Comparison of ENCODE assay signal across 14 cellular contexts in genomic region chr4:185398618-185399017, GRCh38. TPM values are rescaled to one million over a fixed set of nuclear protein-coding genes. Genes with fewer than 3 reads are reported as not detected.
DNase-seq lines count a peak whose midpoint lies in the region; ATAC-seq, FAIRE-seq and TF ChIP-seq lines count a peak whose summit lies in the region.
"Had no signal": no experiment of that assay in that cellular context is flagged by ENCODE, and none has a peak within 500 bp of the region (broad histone marks: within the 10 kb centered on the region; RNA-seq: fewer than 3 reads in every experiment).

No MANE protein-coding gene starts in this region.

- H3K9me1 ChIP-seq in endothelial cell of umbilical vein (replicated peaks; ENCODE audit: control insufficient read depth, extremely low read depth, insufficient read depth, low read length), result no peaks in the 10 kb centered on the region

- H3K79me2 ChIP-seq in OCI-LY7 (ENCODE audit: insufficient read depth, low read depth, low read length), result peaks cover 6% of the 10 kb centered on the region; the same call in 1 of the 2 replicates
- no peaks in the 10 kb centered on the region for H3K79me2 ChIP-seq in endothelial cell of umbilical vein (ENCODE audit: control insufficient read depth, insufficient read depth, low read length)

- intact Hi-C loops in activated CD4-positive, alpha-beta T cell treated with anti-CD3 and anti-CD28 coated beads, Interleukin-2, amount 10 ng/mL, durations not matched to agents 24 days and 14 days (cut with micrococcal nuclease), result loop anchor here (5.0 to 10.0 kb wide), 4 partner anchors 256 to 1164 kb away; partner anchors contain the start of genes ACSL1 and SLC25A4
- intact Hi-C loops in OCI-LY7 (cut with micrococcal nuclease; ENCODE audit: unreplicated experiment) (loop anchor here (5.0 to 10.0 kb wide), 2 partner anchors 91 to 584 kb away; no protein-coding TSS in a partner anchor), endothelial cell of umbilical vein (cut with micrococcal nuclease) (loop anchor here (1.0 to 5.0 kb wide), 3 partner anchors 114 to 639 kb away; no protein-coding TSS in a partner anchor)

- H3K27me3 ChIP-seq in endothelial cell of umbilical vein (ENCODE audit: control insufficient read depth in 2 of 2, insufficient read depth in 2 of 2, low read length in 2 of 2), result no peaks in the 10 kb centered on the region
- H3K27me3 ChIP-seq: right atrium auricular region had no signal

- H3K9me3 ChIP-seq in OCI-LY7 (ENCODE audit: low read length), result no peaks in the 10 kb centered on the region
- H3K9me3 ChIP-seq in endothelial cell of umbilical vein (replicated peaks; ENCODE audit: control insufficient read depth, insufficient read depth, low read length), result no peaks in the 10 kb centered on the region
- H3K9me3 ChIP-seq: right atrium auricular region had no signal

- no peak for FAIRE-seq in endothelial cell of umbilical vein (lab: Jason Lieb, UNC)

- peaks cover 46% of the 10 kb centered on the region for H3K36me3 Mint-ChIP-seq in activated CD4-positive, alpha-beta T cell treated with anti-CD3 and anti-CD28 coated beads, Interleukin-2, amount 10 ng/mL, durations not matched to agents 24 days and 14 days (ENCODE audit: low read depth)
- peaks cover 22% of the 10 kb centered on the region for H3K36me3 Mint-ChIP-seq in stimulated activated memory B cell treated with anti-CD40 and anti-IgM and Interleukin-4, amounts not matched to agents 10 μg/mL and 1 μg/mL and 100 μg/mL, for 72 hours
- H3K36me3 Mint-ChIP-seq: natural killer cell had no signal

- TF ChIP-seq CTCF in OCI-LY7 (conservative IDR thresholded peaks at IDR 0.05; ENCODE audit: low read length) (no peak), endothelial cell of umbilical vein (IDR thresholded peaks at IDR 0.05; ENCODE audit: extremely low read depth in 1 of 2, insufficient read depth in 1 of 2, low read depth in 1 of 2, low read length in 2 of 2) (no peak)

- H3K27ac ChIP-seq in OCI-LY7 (ENCODE audit: low read depth, low read length, poor library complexity, severe bottlenecking), result no peak overlapping the region
- no peak overlapping the region for H3K27ac ChIP-seq in endothelial cell of umbilical vein (ENCODE audit: insufficient read depth, low read depth, low read length)

- no peaks in the 10 kb centered on the region for H3K9me3 Mint-ChIP-seq in activated CD4-positive, alpha-beta T cell treated with anti-CD3 and anti-CD28 coated beads, Interleukin-2, amount 10 ng/mL, durations not matched to agents 24 days and 14 days
- H3K9me3 Mint-ChIP-seq in stimulated activated memory B cell treated with anti-CD40 and anti-IgM and Interleukin-4, amounts not matched to agents 10 μg/mL and 1 μg/mL and 100 μg/mL, for 72 hours, result no peaks in the 10 kb centered on the region
- H3K9me3 Mint-ChIP-seq: activated T-cell treated with anti-CD3 and anti-CD28 coated beads, Interleukin-2, amount 50 U/mL, for 4 hours; natural killer cell; WTC11 had no signal

- ATAC-seq in stimulated activated memory B cell treated with anti-CD40 and anti-IgM and Interleukin-4, amounts not matched to agents 10 μg/mL and 1 μg/mL and 100 μg/mL, for 72 hours, result no peak
- ATAC-seq in HG02973 (IDR thresholded peaks at IDR 0.05; ENCODE audit: unreplicated experiment), result no peak
- no peak for ATAC-seq in GM19455 (IDR thresholded peaks at IDR 0.05; ENCODE audit: unreplicated experiment)
- ATAC-seq: activated T-cell treated with anti-CD3 and anti-CD28 coated beads, Interleukin-2, amount 50 U/mL, for 4 hours; left cardiac atrium; natural killer cell; WTC11 had no signal

- H3K4me3 Mint-ChIP-seq in activated CD4-positive, alpha-beta T cell treated with anti-CD3 and anti-CD28 coated beads, Interleukin-2, amount 10 ng/mL, durations not matched to agents 24 days and 14 days, result peak overlapping the region; percentile 87
- peak overlapping the region; percentile 18 for H3K4me3 Mint-ChIP-seq in stimulated activated memory B cell treated with anti-CD40 and anti-IgM and Interleukin-4, amounts not matched to agents 10 μg/mL and 1 μg/mL and 100 μg/mL, for 72 hours
- H3K4me3 Mint-ChIP-seq: activated T-cell treated with anti-CD3 and anti-CD28 coated beads, Interleukin-2, amount 50 U/mL, for 4 hours; natural killer cell had no signal

- CTCF ChIA-PET in OCI-LY7 (lab: Charles Lee; ENCODE audit: unreplicated experiment) (no interaction called here), endothelial cell of umbilical vein (lab: Charles Lee) (interaction anchor here (0.8 to 2.2 kb wide), 2 partner anchors 199 to 640 kb away, joined by 3 to 16 read pairs; no protein-coding TSS in a partner anchor)

- H3K27me3 Mint-ChIP-seq in activated CD4-positive, alpha-beta T cell treated with anti-CD3 and anti-CD28 coated beads, Interleukin-2, amount 10 ng/mL, durations not matched to agents 24 days and 14 days, result no peaks in the 10 kb centered on the region
- H3K27me3 Mint-ChIP-seq in stimulated activated memory B cell treated with anti-CD40 and anti-IgM and Interleukin-4, amounts not matched to agents 10 μg/mL and 1 μg/mL and 100 μg/mL, for 72 hours, result no peaks in the 10 kb centered on the region

- dilution Hi-C loops in endothelial cell of umbilical vein (cut with MboI; ENCODE audit: extremely low pct_ligation_motif_present, low sequenced_read_pairs), result loop anchor here (25.0 kb wide), 1 partner anchor 111 kb away; no protein-coding TSS in a partner anchor

- H3K9ac ChIP-seq in endothelial cell of umbilical vein (replicated peaks; ENCODE audit: extremely low read depth, insufficient read depth, low read length), result peak overlapping the region; percentile 1

- TF ChIP-seq POLR2A in endothelial cell of umbilical vein (IDR thresholded peaks at IDR 0.05; ENCODE audit: low read depth, low read length), result no peak

- H2AFZ ChIP-seq in OCI-LY7 (ENCODE audit: low read length) (no peak overlapping the region), endothelial cell of umbilical vein (ENCODE audit: low read depth, low read length) (no peak overlapping the region)

- peaks cover 48% of the 10 kb centered on the region for H3K4me1 Mint-ChIP-seq in activated CD4-positive, alpha-beta T cell treated with anti-CD3 and anti-CD28 coated beads, Interleukin-2, amount 10 ng/mL, durations not matched to agents 24 days and 14 days
- H3K4me1 Mint-ChIP-seq in stimulated activated memory B cell treated with anti-CD40 and anti-IgM and Interleukin-4, amounts not matched to agents 10 μg/mL and 1 μg/mL and 100 μg/mL, for 72 hours, result peaks cover 33% of the 10 kb centered on the region

- H3K36me3 ChIP-seq in OCI-LY7 (ENCODE audit: insufficient read depth, low read length) (peaks cover 48% of the 10 kb centered on the region), endothelial cell of umbilical vein (ENCODE audit: control insufficient read depth in 2 of 2, extremely low read depth in 1 of 2, insufficient read depth in 2 of 2, low read length in 2 of 2) (peaks cover 0 to 2% of the 10 kb centered on the region in 2 experiments)

- H3K4me3 ChIP-seq in OCI-LY7 (ENCODE audit: low read depth, low read length, poor library complexity, severe bottlenecking) (peak overlapping the region; percentile 25), endothelial cell of umbilical vein (replicated peaks in 1 of 3; ENCODE audit: insufficient read depth in 1 of 3, low read depth in 1 of 3, low read length in 3 of 3) (no peak overlapping the region)
- H3K4me3 ChIP-seq: right atrium auricular region had no signal

- DNase-seq in activated CD4-positive, alpha-beta T cell treated with anti-CD3 and anti-CD28 coated beads, Interleukin-2, amount 10 ng/mL, durations not matched to agents 24 days and 14 days, result no peak
- DNase-seq in activated CD4-positive, alpha-beta T cell treated with anti-CD3 and anti-CD28 coated beads, Interleukin-2, amount 50 U/mL, for 48 hours, result no peak
- DNase-seq in OCI-LY7 (ENCODE audit: low spot score) (no peak), endothelial cell of umbilical vein (ENCODE audit: low read depth, low spot score) (peak; percentile 56), GOT3 (lab: John Stamatoyannopoulos, UW) (no peak)
- DNase-seq: activated T-cell treated with anti-CD3 and anti-CD28 coated beads, Interleukin-2, amount 50 U/mL, for 4 hours; left cardiac atrium; natural killer cell had no signal

- POLR2A ChIA-PET in OCI-LY7 (lab: Charles Lee) (interaction anchor here (0.6 to 4.6 kb wide), 7 partner anchors 9 to 197 kb away, joined by 3 to 33 read pairs (median 4); partner anchors contain the start of gene UFSP2), endothelial cell of umbilical vein (lab: Charles Lee) (no interaction called here)

- no peak overlapping the region for H3K27ac Mint-ChIP-seq in activated CD4-positive, alpha-beta T cell treated with anti-CD3 and anti-CD28 coated beads, Interleukin-2, amount 10 ng/mL, durations not matched to agents 24 days and 14 days
- peak overlapping the region; percentile 46 for H3K27ac Mint-ChIP-seq in stimulated activated memory B cell treated with anti-CD40 and anti-IgM and Interleukin-4, amounts not matched to agents 10 μg/mL and 1 μg/mL and 100 μg/mL, for 72 hours
- H3K27ac Mint-ChIP-seq: natural killer cell, WTC11 had no signal

- peak overlapping the region; percentile 50 for H3K4me2 ChIP-seq in OCI-LY7 (ENCODE audit: low read length)
- peak overlapping the region; percentile 26 for H3K4me2 ChIP-seq in endothelial cell of umbilical vein (ENCODE audit: insufficient read depth, low read length)

- no peaks in the 10 kb centered on the region for H3K9me2 ChIP-seq in OCI-LY7 (ENCODE audit: insufficient read depth, low read length)

- H4K20me1 ChIP-seq in OCI-LY7 (ENCODE audit: insufficient read depth, low read length) (no peaks in the 10 kb centered on the region), endothelial cell of umbilical vein (replicated peaks; ENCODE audit: control insufficient read depth, extremely low read depth, insufficient read depth, low read length) (no peaks in the 10 kb centered on the region)

- BruUV-seq in OCI-LY7 (replicated peaks; lab: Mats Ljungman, UMichigan) (no TSS peak), endothelial cell of umbilical vein (replicated peaks; lab: Mats Ljungman, UMichigan) (no TSS peak)

- peaks cover 48% of the 10 kb centered on the region for H3K4me1 ChIP-seq in OCI-LY7 (ENCODE audit: insufficient read depth, low read length, poor library complexity, severe bottlenecking)
- H3K4me1 ChIP-seq in endothelial cell of umbilical vein (ENCODE audit: control insufficient read depth, extremely low read depth, insufficient read depth, low read length), result peaks cover 37% of the 10 kb centered on the region

RNA-seq across cellular contexts. Expression of gene ANKRD37, which starts 2.0 kb away (rescaled TPM):
- total RNA-seq in activated CD4-positive, alpha-beta T cell treated with anti-CD3 and anti-CD28 coated beads, Interleukin-2, amount 10 ng/mL, durations not matched to agents 24 days and 14 days, result 16.3 and 17.2 TPM in 2 replicates
- total RNA-seq in OCI-LY7 (2014; rRNA removed; shearing (Covaris generic)), result 3.8 and 6.3 TPM in 2 replicates
- total RNA-seq in OCI-LY7 (2022) (6.4 and 14.1 TPM in 2 replicates), endothelial cell of umbilical vein (4.0 and 4.2 TPM in 2 replicates)
- polyA plus RNA-seq in endothelial cell of umbilical vein, result 4.2 and 5.8 TPM in 2 replicates
- 4.8 and 6.4 TPM in 2 replicates for polyA plus RNA-seq in endothelial cell of umbilical vein (2011; cell fraction: cytosol; rRNA removed)
- 13.3 and 14.2 TPM in 2 replicates for polyA plus RNA-seq in endothelial cell of umbilical vein (2011; cell fraction: nucleus; rRNA removed)
- polyA plus RNA-seq in endothelial cell of umbilical vein (2012), result 3.4 and 3.5 TPM in 2 replicates
- 3.0 and 5.5 TPM in 2 replicates for polyA minus RNA-seq in endothelial cell of umbilical vein
- polyA minus RNA-seq in endothelial cell of umbilical vein (2011; cell fraction: cytosol; rRNA and poly(A)+ RNA removed), result 6.9 TPM
- polyA minus RNA-seq in endothelial cell of umbilical vein (2011; cell fraction: nucleus; rRNA and poly(A)+ RNA removed), result 15.2 and 19.3 TPM in 2 replicates
- total RNA-seq: A673 had no signal

RNA-seq across cellular contexts. Expression of gene LRP2BP, which starts 2.9 kb away (rescaled TPM):
- total RNA-seq in activated CD4-positive, alpha-beta T cell treated with anti-CD3 and anti-CD28 coated beads, Interleukin-2, amount 10 ng/mL, durations not matched to agents 24 days and 14 days, result 0.43 and 0.65 TPM in 2 replicates
- total RNA-seq in OCI-LY7 (2014; rRNA removed; shearing (Covaris generic)), result 0.60 and 1.1 TPM in 2 replicates
- 1.0 and 1.4 TPM in 2 replicates for total RNA-seq in OCI-LY7 (2022)
- 0.32 and 0.53 TPM in 2 replicates for total RNA-seq in endothelial cell of umbilical vein
- 0.16 and 0.18 TPM in 2 replicates for polyA plus RNA-seq in endothelial cell of umbilical vein
- 0.16 and 0.23 TPM in 2 replicates for polyA plus RNA-seq in endothelial cell of umbilical vein (2011; cell fraction: cytosol; rRNA removed)
- polyA plus RNA-seq in endothelial cell of umbilical vein (2011; cell fraction: nucleus; rRNA removed), result 0.91 and 1.0 TPM in 2 replicates
- 0.50 and 0.71 TPM in 2 replicates for polyA plus RNA-seq in endothelial cell of umbilical vein (2012)
- 0.28 and 1.2 TPM in 2 replicates for polyA minus RNA-seq in endothelial cell of umbilical vein
- polyA minus RNA-seq in endothelial cell of umbilical vein (2011; cell fraction: cytosol; rRNA and poly(A)+ RNA removed), result 0.20 TPM
- polyA minus RNA-seq in endothelial cell of umbilical vein (2011; cell fraction: nucleus; rRNA and poly(A)+ RNA removed), result 2.3 and 3.8 TPM in 2 replicates

RNA-seq across cellular contexts. Expression of gene UFSP2, which starts 27.1 kb away (rescaled TPM):
- 24.8 and 25.7 TPM in 2 replicates for total RNA-seq in activated CD4-positive, alpha-beta T cell treated with anti-CD3 and anti-CD28 coated beads, Interleukin-2, amount 10 ng/mL, durations not matched to agents 24 days and 14 days
- 14.0 and 17.3 TPM in 2 replicates for total RNA-seq in OCI-LY7 (2014; rRNA removed; shearing (Covaris generic))
- total RNA-seq in OCI-LY7 (2022), result 30.9 and 37.6 TPM in 2 replicates
- total RNA-seq in endothelial cell of umbilical vein, result 25.2 and 26.7 TPM in 2 replicates
- polyA plus RNA-seq in endothelial cell of umbilical vein, result 17.0 and 25.2 TPM in 2 replicates
- 28.1 and 30.4 TPM in 2 replicates for polyA plus RNA-seq in endothelial cell of umbilical vein (2011; cell fraction: cytosol; rRNA removed)
- polyA plus RNA-seq in endothelial cell of umbilical vein (2011; cell fraction: nucleus; rRNA removed), result 18.2 and 19.8 TPM in 2 replicates
- polyA plus RNA-seq in endothelial cell of umbilical vein (2012), result 19.5 and 26.3 TPM in 2 replicates
- polyA minus RNA-seq in endothelial cell of umbilical vein, result 27.2 and 42.3 TPM in 2 replicates
- polyA minus RNA-seq in endothelial cell of umbilical vein (2011; cell fraction: cytosol; rRNA and poly(A)+ RNA removed), result 14.6 TPM
- 26.5 and 28.1 TPM in 2 replicates for polyA minus RNA-seq in endothelial cell of umbilical vein (2011; cell fraction: nucleus; rRNA and poly(A)+ RNA removed)
